1 cellular context compared by ENCODE assay signal in genomic region chr9:109010676-109011655, GRCh38.
TF ChIP-seq lines count a peak whose summit lies in the region.

No MANE protein-coding gene starts in this region.

TF ChIP-seq in SK-N-SH, 30 proteins besides CTCF, POLR2A, EP300 and RAD21 (continued from another document):
- TF ChIP-seq ZBTB33 (IDR thresholded peaks at IDR 0.05; ENCODE audit: borderline replicate concordance, low read depth) (no peak), TCF12 (IDR thresholded peaks at IDR 0.05) (no peak), RFX5 (IDR thresholded peaks at IDR 0.05; ENCODE audit: low read length) (no peak), FOSL2 (IDR thresholded peaks at IDR 0.05; ENCODE audit: borderline replicate concordance, low read depth) (peak; percentile 79; the same call in 1 of the 2 replicates), MXI1 (IDR thresholded peaks at IDR 0.05; ENCODE audit: low read depth, low read length) (no peak), RXRA (IDR thresholded peaks at IDR 0.05; ENCODE audit: borderline replicate concordance, low read depth) (no peak), GABPA (IDR thresholded peaks at IDR 0.05; ENCODE audit: low read depth) (no peak), IRF3 (IDR thresholded peaks at IDR 0.05; ENCODE audit: low read depth, low read length) (no peak), TEAD4 (IDR thresholded peaks at IDR 0.05; ENCODE audit: borderline replicate concordance, insufficient read depth) (no peak)
